In genomic region chr19:52992109-52993004, GRCh38 we compare ENCODE assay signal across 8 cellular contexts. TPM values are rescaled to one million over a fixed set of nuclear protein-coding genes. Genes with fewer than 3 reads are reported as not detected.
DNase-seq lines count a peak whose midpoint lies in the region; ATAC-seq lines count a peak whose summit lies in the region.

No MANE protein-coding gene starts in this region.

- H3K9me3 Mint-ChIP-seq in activated T-helper 2 cell treated with anti-CD3 and anti-CD28 coated beads, Interferon-gamma antibody, Interleukin-2, Interleukin-4, amounts not matched to agents 10 μg/mL and 5 μg/mL and 100 μg/mL, durations not matched to agents 14 hours and 24 hours and 36 hours = peaks cover 37% of the 10 kb centered on the region

- H3F3A ChIP-seq in GM23248 (ENCODE audit: insufficient read depth) = peaks cover 9% of the 10 kb centered on the region; the same call in 1 of the 2 replicates

- peaks cover 6% of the 10 kb centered on the region for H3K4me1 Mint-ChIP-seq in activated T-helper 2 cell treated with anti-CD3 and anti-CD28 coated beads, Interferon-gamma antibody, Interleukin-2, Interleukin-4, amounts not matched to agents 10 μg/mL and 5 μg/mL and 100 μg/mL, durations not matched to agents 14 hours and 24 hours and 36 hours (ENCODE audit: low read depth)

- intact Hi-C loops in activated T-helper 2 cell treated with anti-CD3 and anti-CD28 coated beads, Interferon-gamma antibody, Interleukin-2, Interleukin-4, amounts not matched to agents 10 μg/mL and 5 μg/mL and 100 μg/mL, durations not matched to agents 14 hours and 24 hours and 36 hours (cut with micrococcal nuclease) = no loop called here
- intact Hi-C loops in left ventricle myocardium superior (cut with micrococcal nuclease) = no loop called here
- intact Hi-C loops in sciatic nerve (cut with DNase I) = no loop called here

- no peaks in the 10 kb centered on the region for H3K79me2 ChIP-seq in GM23248 (ENCODE audit: insufficient read depth)

- H3K9me3 ChIP-seq in GM23248 (ENCODE audit: low read depth) = no peaks in the 10 kb centered on the region

- H3K4me3 ChIP-seq in GM23248 = peak overlapping the region; percentile 82

- no peak overlapping the region for H3K27ac ChIP-seq in GM23248

- peak overlapping the region; percentile 67 for H2AFZ ChIP-seq in GM23248

- peak; percentile 37 for ATAC-seq in left ventricle myocardium superior
- peak; percentile 56 for ATAC-seq in sciatic nerve

- no peaks in the 10 kb centered on the region for H4K20me1 ChIP-seq in GM23248 (ENCODE audit: insufficient read depth)

- H3K4me3 Mint-ChIP-seq in activated T-helper 2 cell treated with anti-CD3 and anti-CD28 coated beads, Interferon-gamma antibody, Interleukin-2, Interleukin-4, amounts not matched to agents 10 μg/mL and 5 μg/mL and 100 μg/mL, durations not matched to agents 14 hours and 24 hours and 36 hours (ENCODE audit: low read depth) = peak overlapping the region; percentile 55

- H3K9ac ChIP-seq in GM23248 = no peak overlapping the region

- in situ Hi-C loops in GM23248 (cut with MboI) = no loop called here

- H3K27me3 Mint-ChIP-seq in activated T-helper 2 cell treated with anti-CD3 and anti-CD28 coated beads, Interferon-gamma antibody, Interleukin-2, Interleukin-4, amounts not matched to agents 10 μg/mL and 5 μg/mL and 100 μg/mL, durations not matched to agents 14 hours and 24 hours and 36 hours (ENCODE audit: low read depth) = peaks cover 2% of the 10 kb centered on the region

- H3K4me1 ChIP-seq in GM23248 (ENCODE audit: insufficient read depth) = peaks cover 20% of the 10 kb centered on the region

- no peaks in the 10 kb centered on the region for H3K36me3 ChIP-seq in GM23248 (ENCODE audit: low read depth)

- H3K36me3 Mint-ChIP-seq in activated T-helper 2 cell treated with anti-CD3 and anti-CD28 coated beads, Interferon-gamma antibody, Interleukin-2, Interleukin-4, amounts not matched to agents 10 μg/mL and 5 μg/mL and 100 μg/mL, durations not matched to agents 14 hours and 24 hours and 36 hours (ENCODE audit: low read depth) = peaks cover 4% of the 10 kb centered on the region

- no peaks in the 10 kb centered on the region for H3K27me3 ChIP-seq in GM23248 (replicated peaks; ENCODE audit: insufficient read depth)

- H3K9me2 ChIP-seq in GM23248 (ENCODE audit: insufficient read depth) = no peaks in the 10 kb centered on the region

- H3K4me2 ChIP-seq in GM23248 (ENCODE audit: unreplicated experiment) = peak overlapping the region; percentile 77

- peak; percentile 24 for DNase-seq in GM23248
- DNase-seq in activated T-helper 2 cell treated with anti-CD3 and anti-CD28 coated beads, Interferon-gamma antibody, Interleukin-2, Interleukin-4, amounts not matched to agents 10 μg/mL and 5 μg/mL and 100 μg/mL, durations not matched to agents 14 hours and 24 hours and 36 hours (ENCODE audit: low spot score) = no peak
- peak; percentile 39 for DNase-seq in left ventricle myocardium superior
- peak; percentile 60 for DNase-seq in sciatic nerve (ENCODE audit: low spot score)
- no peak for DNase-seq in NCI-H2227 treated with DMSO at 0.1 percent for 48 hours (lab: John Stamatoyannopoulos, UW)
- no peak for DNase-seq in SW480 (ENCODE audit: low spot score)
- DNase-seq in OCI-M1 (lab: John Stamatoyannopoulos, UW) = no peak
- no peak for DNase-seq in HuH-7.5 (ENCODE audit: low spot score)

- H3K27ac Mint-ChIP-seq in activated T-helper 2 cell treated with anti-CD3 and anti-CD28 coated beads, Interferon-gamma antibody, Interleukin-2, Interleukin-4, amounts not matched to agents 10 μg/mL and 5 μg/mL and 100 μg/mL, durations not matched to agents 14 hours and 24 hours and 36 hours = no peak overlapping the region

- 21 to 26% methylated on average over 20 to 26 of the region's 26 CpGs for WGBS in GM23248 (ENCODE audit: low coverage in 1 of 2, low lambda C conversion rate in 2 of 2, missing lambda C conversion rate in 2 of 2), 2 experiments

RNA-seq across cellular contexts. Expression of gene ERVV-1, which starts 21.4 kb away (rescaled TPM):
- total RNA-seq in GM23248 (2014; rRNA removed; shearing (Covaris generic)) = not detected in 2 replicates
- polyA plus RNA-seq in GM23248 (2016; fragmentation: Nextera tagmentation; extraction: Ambion mirVana) = not detected in 2 replicates
- total RNA-seq in activated T-helper 2 cell treated with anti-CD3 and anti-CD28 coated beads, Interferon-gamma antibody, Interleukin-2, Interleukin-4, amounts not matched to agents 10 μg/mL and 5 μg/mL and 100 μg/mL, durations not matched to agents 14 hours and 24 hours and 36 hours = not detected in 2 replicates
- total RNA-seq in left ventricle myocardium superior (not detected), sciatic nerve (not detected)

RNA-seq across cellular contexts. Expression of gene ZNF816, which starts 29.7 kb away (rescaled TPM):
- 3.0 and 6.7 TPM in 2 replicates for total RNA-seq in GM23248 (2014; rRNA removed; shearing (Covaris generic))
- 4.3 and 4.7 TPM in 2 replicates for polyA plus RNA-seq in GM23248 (2016; fragmentation: Nextera tagmentation; extraction: Ambion mirVana)
- 8.1 and 8.4 TPM in 2 replicates for total RNA-seq in activated T-helper 2 cell treated with anti-CD3 and anti-CD28 coated beads, Interferon-gamma antibody, Interleukin-2, Interleukin-4, amounts not matched to agents 10 μg/mL and 5 μg/mL and 100 μg/mL, durations not matched to agents 14 hours and 24 hours and 36 hours
- total RNA-seq in left ventricle myocardium superior = 4.4 TPM
- total RNA-seq in sciatic nerve = 10.7 TPM

RNA-seq across cellular contexts. Expression of gene ERVV-2, which starts 52.2 kb away (rescaled TPM):
- not detected in 2 replicates for total RNA-seq in GM23248 (2014; rRNA removed; shearing (Covaris generic))
- polyA plus RNA-seq in GM23248 (2016; fragmentation: Nextera tagmentation; extraction: Ambion mirVana) = not detected in 2 replicates
- total RNA-seq in activated T-helper 2 cell treated with anti-CD3 and anti-CD28 coated beads, Interferon-gamma antibody, Interleukin-2, Interleukin-4, amounts not matched to agents 10 μg/mL and 5 μg/mL and 100 μg/mL, durations not matched to agents 14 hours and 24 hours and 36 hours = not detected in 2 replicates
- total RNA-seq in left ventricle myocardium superior (not detected), sciatic nerve (not detected)

Comparison
In these comparisons a context has a peak if more than half of its experiments do, and no peak if none do; other contexts are left out.
1. DNase-seq: peak in GM23248 (single experiment), left ventricle myocardium superior (single experiment) and sciatic nerve (single experiment); none in activated T-helper 2 cell treated with anti-CD3 and anti-CD28 coated beads, Interferon-gamma antibody, Interleukin-2, Interleukin-4, amounts not matched to agents 10 μg/mL and 5 μg/mL and 100 μg/mL, durations not matched to agents 14 hours and 24 hours and 36 hours (single experiment), NCI-H2227 treated with DMSO at 0.1 percent for 48 hours (single experiment), SW480 (single experiment), OCI-M1 (single experiment) and HuH-7.5 (single experiment).